ENCODE assay signal across 8 cellular contexts in the genomic region with DNA sequence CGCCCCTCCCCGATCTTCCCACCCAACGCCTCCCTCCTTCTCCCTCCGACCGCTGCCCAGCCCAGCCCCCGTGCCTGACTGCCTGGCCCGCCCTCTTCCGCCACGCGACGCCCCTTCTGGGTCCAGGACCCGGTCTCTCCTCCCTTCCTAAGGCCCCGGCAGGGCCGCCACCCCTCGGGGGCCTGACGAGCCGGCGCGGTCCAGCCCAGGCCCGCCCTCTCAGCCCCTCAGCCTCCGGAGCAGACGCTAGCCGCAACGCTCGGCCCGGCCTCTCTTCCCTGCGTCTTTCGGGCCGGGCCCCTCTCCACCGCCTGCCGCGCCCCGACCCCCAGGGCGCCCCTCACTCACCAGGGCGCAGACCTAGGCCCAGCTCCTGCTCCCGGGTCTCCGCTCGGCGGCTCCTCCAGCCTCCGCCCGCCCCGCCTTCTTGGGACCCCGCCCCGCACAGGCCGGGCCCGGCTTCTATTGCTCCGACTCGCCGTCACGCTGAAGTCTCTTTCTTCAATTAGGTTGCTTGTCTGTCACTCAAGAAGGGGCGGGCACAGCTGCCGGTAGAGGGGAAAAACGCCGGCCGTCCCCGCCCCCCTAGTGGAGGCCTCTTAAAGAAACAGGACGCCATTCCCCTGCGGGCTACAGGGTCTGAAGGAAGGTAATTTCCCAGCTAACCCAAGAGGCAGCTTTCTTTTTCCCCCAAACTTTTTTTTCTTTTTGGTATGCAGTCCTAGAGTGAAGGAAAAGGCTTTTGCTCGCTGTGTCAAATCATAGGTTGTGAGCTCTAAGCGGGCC. TPM values are rescaled to one million over a fixed set of nuclear protein-coding genes. Genes with fewer than 3 reads are reported as not detected.
DNase-seq lines count a peak whose midpoint lies in the region; ATAC-seq, FAIRE-seq and TF ChIP-seq lines count a peak whose summit lies in the region.

A gene with protein sequence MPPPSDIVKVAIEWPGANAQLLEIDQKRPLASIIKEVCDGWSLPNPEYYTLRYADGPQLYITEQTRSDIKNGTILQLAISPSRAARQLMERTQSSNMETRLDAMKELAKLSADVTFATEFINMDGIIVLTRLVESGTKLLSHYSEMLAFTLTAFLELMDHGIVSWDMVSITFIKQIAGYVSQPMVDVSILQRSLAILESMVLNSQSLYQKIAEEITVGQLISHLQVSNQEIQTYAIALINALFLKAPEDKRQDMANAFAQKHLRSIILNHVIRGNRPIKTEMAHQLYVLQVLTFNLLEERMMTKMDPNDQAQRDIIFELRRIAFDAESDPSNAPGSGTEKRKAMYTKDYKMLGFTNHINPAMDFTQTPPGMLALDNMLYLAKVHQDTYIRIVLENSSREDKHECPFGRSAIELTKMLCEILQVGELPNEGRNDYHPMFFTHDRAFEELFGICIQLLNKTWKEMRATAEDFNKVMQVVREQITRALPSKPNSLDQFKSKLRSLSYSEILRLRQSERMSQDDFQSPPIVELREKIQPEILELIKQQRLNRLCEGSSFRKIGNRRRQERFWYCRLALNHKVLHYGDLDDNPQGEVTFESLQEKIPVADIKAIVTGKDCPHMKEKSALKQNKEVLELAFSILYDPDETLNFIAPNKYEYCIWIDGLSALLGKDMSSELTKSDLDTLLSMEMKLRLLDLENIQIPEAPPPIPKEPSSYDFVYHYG (minus strand): TSS at position 416 of the 786 bp plus-strand sequence. CDS start 12,133 bp downstream, outside the sequence.

- CTCF ChIA-PET in T-cell (lab: Charles Lee) = interaction anchor here in 1 of 2 donors (0.9 to 1.7 kb wide), 5 partner anchors 42 to 437 kb away, joined by 3 to 21 read pairs (median 3); no protein-coding TSS in a partner anchor

- peak; percentile 13 to 59 (median 41) for TF ChIP-seq CTCF in adrenal gland (IDR thresholded peaks at IDR 0.05)
- peak in 8 of 9 donors; percentile 8 to 52 (median 31) for TF ChIP-seq CTCF in heart right ventricle (IDR thresholded peaks at IDR 0.05)
- TF ChIP-seq CTCF in progenitor cell of endocrine pancreas (IDR thresholded peaks at IDR 0.05; ENCODE audit: unreplicated experiment) = peak; percentile 20

- POLR2A ChIA-PET in T-cell (lab: Charles Lee) = interaction anchor here (0.6 to 1.3 kb wide), 4 partner anchors 42 to 47 kb away, joined by 3 to 7 read pairs (median 4); no protein-coding TSS in a partner anchor

- H3K27ac ChIP-seq in adrenal gland = peak within 1 kb of the TSS; percentile 61 to 96 (median 95)
- peak within 1 kb of the TSS; percentile 90 to 98 (median 96) for H3K27ac ChIP-seq in heart right ventricle

- no peak for TF ChIP-seq POLR2A in GM12891 (IDR thresholded peaks at IDR 0.05; ENCODE audit: low read depth, low read length)
- peak; percentile 24 to 60 for TF ChIP-seq POLR2A in adrenal gland (IDR thresholded peaks at IDR 0.05)

- intact Hi-C loops in adrenal gland (cut with DNase I) = no loop called here
- intact Hi-C loops in heart right ventricle (cut with DNase I) = loop anchor here in 3 of 10 donors (1.0 to 2.0 kb wide), 3 partner anchors 42 to 48 kb away; no protein-coding TSS in a partner anchor

- H3K4me1 Mint-ChIP-seq in T-cell (peaks cover 68 to 73% (median 71%) of the 10 kb centered on the region in 3 donors), progenitor cell of endocrine pancreas (ENCODE audit: low read depth) (peaks cover 41% of the 10 kb centered on the region)

- no peaks in the 10 kb centered on the region for H3K9me3 Mint-ChIP-seq in T-cell
- H3K9me3 Mint-ChIP-seq in progenitor cell of endocrine pancreas (ENCODE audit: low read depth) = no peaks in the 10 kb centered on the region

- H3K4me1 ChIP-seq in adrenal gland (replicated peaks in 1 of 2) (peaks cover 34 to 55% of the 10 kb centered on the region in 2 donors), heart right ventricle (peaks cover 18 to 63% (median 57%) of the 10 kb centered on the region in 9 donors)

- H3K9me3 ChIP-seq in adrenal gland (replicated peaks in 1 of 3) (no peaks in the 10 kb centered on the region), heart right ventricle (no peaks in the 10 kb centered on the region)

- 0 to 1% (median 1%) methylated on average over 13 to 60 of the region's 60 CpGs for WGBS in adrenal gland, 4 donors
- 1% methylated on average over 49 to 60 of the region's 60 CpGs for WGBS in heart right ventricle, 2 donors

- H3K36me3 ChIP-seq in adrenal gland (replicated peaks in 1 of 2) = no peaks in the 10 kb centered on the region
- H3K36me3 ChIP-seq in heart right ventricle = peaks cover 0 to 7% (median 0%) of the 10 kb centered on the region in 9 donors

- no peak for FAIRE-seq in GM12891 (lab: Jason Lieb, UNC)

- H3K36me3 Mint-ChIP-seq in T-cell (no peaks in the 10 kb centered on the region), progenitor cell of endocrine pancreas (ENCODE audit: insufficient read depth) (no peaks in the 10 kb centered on the region)

- DNase-seq in GM12891 (ENCODE audit: insufficient read length, low spot score) (peak; percentile 85), NCI-H1436 treated with DMSO at 0.1 percent for 48 hours (lab: John Stamatoyannopoulos, UW) (peak; percentile 87), T-cell (peak; percentile 90 to 99 (median 97)), adrenal gland (peak; percentile 97 to 99 (median 99)), heart right ventricle (peak; percentile 95 to 99), progenitor cell of endocrine pancreas (ENCODE audit: low spot score, unreplicated experiment) (peak; percentile 94), ureter (ENCODE audit: low spot score) (peak; percentile 98)

- H3K4me3 ChIP-seq in adrenal gland = peak within 1 kb of the TSS; percentile 57 to 91 (median 65)
- peak within 1 kb of the TSS; percentile 73 to 94 (median 89) for H3K4me3 ChIP-seq in heart right ventricle

- no peaks in the 10 kb centered on the region for H3K27me3 ChIP-seq in adrenal gland
- H3K27me3 ChIP-seq in heart right ventricle = no peaks in the 10 kb centered on the region

- H3K27ac Mint-ChIP-seq in T-cell (peak within 1 kb of the TSS; percentile 91 to 94), progenitor cell of endocrine pancreas (peak within 1 kb of the TSS; percentile 88)

- H3K27me3 Mint-ChIP-seq in T-cell = no peaks in the 10 kb centered on the region
- H3K27me3 Mint-ChIP-seq in progenitor cell of endocrine pancreas = no peaks in the 10 kb centered on the region

- ATAC-seq in HG02840 (IDR thresholded peaks at IDR 0.05; ENCODE audit: low FRiP score, unreplicated experiment) = peak; percentile 88
- peak; percentile 91 to 93 (median 91) for ATAC-seq in T-cell (replicated peaks in 1 of 4)
- peak; percentile 93 to 97 (median 95) for ATAC-seq in heart right ventricle

- peak within 1 kb of the TSS; percentile 87 to 96 (median 94) for H3K4me3 Mint-ChIP-seq in T-cell
- peak within 1 kb of the TSS; percentile 89 for H3K4me3 Mint-ChIP-seq in progenitor cell of endocrine pancreas (ENCODE audit: low read depth)

TF ChIP-seq in GM12891, 5 proteins besides CTCF, POLR2A, EP300 and RAD21:
- TF ChIP-seq SPI1 (IDR thresholded peaks at IDR 0.05; ENCODE audit: low read depth, low read length) (no peak), TAF1 (IDR thresholded peaks at IDR 0.05; ENCODE audit: low read depth, low read length) (no peak), POU2F2 (IDR thresholded peaks at IDR 0.05; ENCODE audit: low read depth, low read length) (no peak), POLR2AphosphoS5 (IDR thresholded peaks at IDR 0.05; ENCODE audit: low read depth, low read length) (no peak), PAX5 (IDR thresholded peaks at IDR 0.05; ENCODE audit: insufficient read depth, low read length, severe bottlenecking) (no peak)
TF ChIP-seq in GM12891: peak in this region for 0.

RNA-seq across cellular contexts. Expression of the gene that starts here (rescaled TPM):
- polyA plus RNA-seq in GM12891 (2012; ENCODE audit: low read depth, missing spikeins) = 22.1 TPM
- total RNA-seq in T-cell (10 to 100 TPM; 48.8 to 86.6 (median 54.2) TPM), adrenal gland (10 to 100 TPM; 42.4 to 69.0 (median 52.2) TPM), heart right ventricle (10 to 100 TPM; 23.6 to 46.0 (median 28.9) TPM), progenitor cell of endocrine pancreas (77.2 and 79.6 TPM in 2 replicates), ureter (60.4 TPM)
- polyA plus RNA-seq in adrenal gland (10 to 100 TPM; 36.2 to 55.1 (median 38.3) TPM), heart right ventricle (10 to 100 TPM; 17.2 to 20.2 TPM)

Comparison
In these comparisons a context has a peak if more than half of its experiments do, and no peak if none do; other contexts are left out.
1. Peak in every context shown above with its lines: DNase-seq, ATAC-seq, H3K4me3 ChIP-seq and H3K27ac ChIP-seq.